Comparison of ENCODE assay signal across 8 cellular contexts in genomic region chr12:65826513-65827171, GRCh38. TPM values are rescaled to one million over a fixed set of nuclear protein-coding genes. Genes with fewer than 3 reads are reported as not detected.
DNase-seq lines count a peak whose midpoint lies in the region; ATAC-seq and TF ChIP-seq lines count a peak whose summit lies in the region.

No MANE protein-coding gene starts in this region.

- no peak overlapping the region for H3K23ac ChIP-seq in mesenchymal stem cell (ENCODE audit: low read length in 2 of 2)

- H4K91ac ChIP-seq in mesenchymal stem cell (ENCODE audit: low read length): no peak overlapping the region

- H3K27ac ChIP-seq in AG04450 (ENCODE audit: low read depth, low read length) (peak overlapping the region; percentile 93), breast epithelium (no peak overlapping the region), mesenchymal stem cell (ENCODE audit: low read length, poor library complexity, severe bottlenecking) (peak overlapping the region; percentile 99), caudate nucleus (ENCODE audit: low read depth, low read length) (no peak overlapping the region)

- no peak overlapping the region for H2BK15ac ChIP-seq in mesenchymal stem cell (ENCODE audit: low read depth, poor library complexity, severe bottlenecking)

- DNase-seq in AG04450 (ENCODE audit: low read depth, low spot score): no peak
- peak; percentile 77 for DNase-seq in HFFc6
- no peak for DNase-seq in breast epithelium (ENCODE audit: low spot score in 2 of 2)
- peak; percentile 57 for DNase-seq in mesenchymal stem cell
- no peak for DNase-seq in caudate nucleus (lab: John Stamatoyannopoulos, UW)
- no peak for DNase-seq in activated CD4-positive, CD25-positive, alpha-beta regulatory T cell treated with anti-CD3 and anti-CD28 coated beads, Interleukin-2, amount 50 U/mL, for 72 hours

- peak overlapping the region; percentile 42 for H3K4me2 ChIP-seq in mesenchymal stem cell (ENCODE audit: low read length, poor library complexity, severe bottlenecking)

- H3K27me3 Mint-ChIP-seq in HFFc6 (ENCODE audit: insufficient read depth): peaks cover 16% of the 10 kb centered on the region

- H3K9ac ChIP-seq in mesenchymal stem cell (ENCODE audit: low read length): peak overlapping the region; percentile 100

- peak overlapping the region; percentile 100 for H3K18ac ChIP-seq in mesenchymal stem cell (ENCODE audit: low read depth in 1 of 2, low read length in 2 of 2)

- H3K79me1 ChIP-seq in mesenchymal stem cell (replicated peaks; ENCODE audit: low read length, poor library complexity, severe bottlenecking): no peaks in the 10 kb centered on the region

- H2AK5ac ChIP-seq in mesenchymal stem cell (ENCODE audit: low read length, severe bottlenecking): no peak overlapping the region

- peaks cover 0 to 5% of the 10 kb centered on the region in 2 donors for H3K4me1 ChIP-seq in breast epithelium
- H3K4me1 ChIP-seq in mesenchymal stem cell (ENCODE audit: control insufficient read depth, insufficient read depth, low read depth, low read length): peaks cover 4% of the 10 kb centered on the region

- no peaks in the 10 kb centered on the region for H3K36me3 ChIP-seq in breast epithelium
- H3K36me3 ChIP-seq in mesenchymal stem cell (ENCODE audit: control insufficient read depth in 1 of 2, insufficient read depth in 2 of 2, low read depth in 1 of 2, low read length in 2 of 2): peaks cover 0 to 45% of the 10 kb centered on the region in 2 experiments

- H3K36me3 Mint-ChIP-seq in HFFc6 (ENCODE audit: low read depth): peaks cover 52% of the 10 kb centered on the region

- no peak overlapping the region for H4K8ac ChIP-seq in mesenchymal stem cell (ENCODE audit: low read length)

- POLR2A ChIA-PET in AG04450 (lab: Yijun Ruan, JAX): interaction anchor here (0.7 to 1.4 kb wide), 5 partner anchors 41 to 290 kb away, joined by 3 to 9 read pairs (median 4); no protein-coding TSS in a partner anchor

- 1% methylated on average over 12 of the region's 13 CpGs for WGBS in mesenchymal stem cell

- H3K4ac ChIP-seq in mesenchymal stem cell (ENCODE audit: low read depth in 1 of 2, low read length in 2 of 2): peak overlapping the region; percentile 57 to 99

- H3K14ac ChIP-seq in mesenchymal stem cell (ENCODE audit: low read length in 2 of 2): peak overlapping the region in 1 of 2 experiments; percentile 36

- TF ChIP-seq CTCF in AG04450 (IDR thresholded peaks at IDR 0.05; ENCODE audit: low read depth, low read length): no peak
- TF ChIP-seq CTCF in HFFc6 (IDR thresholded peaks at IDR 0.05): no peak
- TF ChIP-seq CTCF in breast epithelium (IDR thresholded peaks at IDR 0.05): no peak

- H2BK120ac ChIP-seq in mesenchymal stem cell (ENCODE audit: low read depth, low read length): peak overlapping the region; percentile 49

- H3K4me3 ChIP-seq in AG04450 (ENCODE audit: low read depth, low read length): peak overlapping the region; percentile 69
- peak overlapping the region in 2 of 3 donors; percentile 58 to 66 for H3K4me3 ChIP-seq in breast epithelium
- peak overlapping the region; percentile 83 to 95 for H3K4me3 ChIP-seq in mesenchymal stem cell (ENCODE audit: insufficient read depth in 1 of 2, low read depth in 1 of 2, low read length in 2 of 2)

- H3K27ac Mint-ChIP-seq in HFFc6: peak overlapping the region; percentile 100

- peak overlapping the region; percentile 100 for H2BK5ac ChIP-seq in mesenchymal stem cell (ENCODE audit: low read depth, low read length, poor library complexity, severe bottlenecking)

- H3K4me3 Mint-ChIP-seq in HFFc6: peak overlapping the region; percentile 100

- H3K4me1 Mint-ChIP-seq in HFFc6 (ENCODE audit: low read depth): peaks cover 65% of the 10 kb centered on the region

- H2AFZ ChIP-seq in mesenchymal stem cell (ENCODE audit: low read depth, low read length): no peak overlapping the region

- H2BK12ac ChIP-seq in mesenchymal stem cell (ENCODE audit: low read length in 2 of 2): no peak overlapping the region

- TF ChIP-seq POLR2A in breast epithelium (IDR thresholded peaks at IDR 0.05): no peak

- ATAC-seq in HG02798 (IDR thresholded peaks at IDR 0.05; ENCODE audit: poor library complexity, unreplicated experiment) (no peak), GM18909 (IDR thresholded peaks at IDR 0.05; ENCODE audit: poor library complexity, unreplicated experiment) (no peak)

- H3K9me3 ChIP-seq in AG04450 (ENCODE audit: control insufficient read depth, insufficient read depth, low read length) (no peaks in the 10 kb centered on the region; the same call in 1 of the 2 replicates), breast epithelium (no peaks in the 10 kb centered on the region), mesenchymal stem cell (ENCODE audit: control insufficient read depth, low read length) (no peaks in the 10 kb centered on the region)

- CTCF ChIA-PET in AG04450 (lab: Charles Lee): interaction anchor here (0.7 to 0.9 kb wide), 2 partner anchors 270 to 1219 kb away, joined by 3 to 5 read pairs; no protein-coding TSS in a partner anchor

- H3K27me3 ChIP-seq in AG04450 (ENCODE audit: control insufficient read depth, insufficient read depth, low read length): no peaks in the 10 kb centered on the region
- peaks cover 0 to 53% of the 10 kb centered on the region in 2 donors for H3K27me3 ChIP-seq in breast epithelium
- no peaks in the 10 kb centered on the region for H3K27me3 ChIP-seq in mesenchymal stem cell (ENCODE audit: control insufficient read depth in 1 of 2, insufficient read depth in 1 of 2, low read length in 2 of 2)

- H3K9me3 Mint-ChIP-seq in HFFc6: peaks cover 7% of the 10 kb centered on the region

- intact Hi-C loops in breast epithelium (cut with DNase I; ENCODE audit: low total_unique reads): no loop called here

RNA-seq across cellular contexts. Expression of gene HMGA2, which starts 2.4 kb away (rescaled TPM):
- polyA plus RNA-seq in AG04450 (2011; rRNA removed): 81.6 and 99.2 TPM in 2 replicates
- polyA minus RNA-seq in AG04450 (2011; rRNA and poly(A)+ RNA removed): 54.5 and 76.0 TPM in 2 replicates
- total RNA-seq in HFFc6 (2021; fragmentation: NEBNext Ultra II Directional; extraction: Animal tissue kit (Norgen Biotek cat#: 25700)): 100 to 1,000 TPM in 5 of 6 experiments, 10 to 100 TPM in 1; 83.8 to 170 (median 167) TPM
- total RNA-seq in breast epithelium: under 1 TPM in 1 of 3 donors, not detected in 2; 0.16 TPM
- 146 TPM for polyA plus RNA-seq in mesenchymal stem cell (2013, experiment 1 of 2)
- polyA plus RNA-seq in mesenchymal stem cell (2013, experiment 2 of 2): 149 TPM

Comparison
In these comparisons a context has a peak if more than half of its experiments do, and no peak if none do; other contexts are left out.
1. DNase-seq: peak in HFFc6 (single experiment) and mesenchymal stem cell (single experiment); none in AG04450 (single experiment), breast epithelium (0 of 2), caudate nucleus (0 of 61) and activated CD4-positive, CD25-positive, alpha-beta regulatory T cell treated with anti-CD3 and anti-CD28 coated beads, Interleukin-2, amount 50 U/mL, for 72 hours (single experiment).
2. H3K27ac ChIP-seq: peak in AG04450 (single experiment) and mesenchymal stem cell (single experiment); none in breast epithelium (0 of 2) and caudate nucleus (single experiment).
3. RNA of gene HMGA2, which starts 2.4 kb away (total RNA-seq): 83.8 to 170 TPM in HFFc6; 0.16 TPM in breast epithelium; every median in the first group is over 10 times any median in the second.
4. Peak in every context shown above with its lines, with median percentiles within 50 percentile points of each other: H3K4me3 ChIP-seq.